Comparison of ENCODE assay signal across 14 cellular contexts in genomic region chr1:64826991-64827390, GRCh38.
DNase-seq lines count a peak whose midpoint lies in the region; ATAC-seq, FAIRE-seq and TF ChIP-seq lines count a peak whose summit lies in the region.
"Had no signal": no experiment of that assay in that cellular context is flagged by ENCODE, and none has a peak within 500 bp of the region (broad histone marks: within the 10 kb centered on the region; RNA-seq: fewer than 3 reads in every experiment).

No MANE protein-coding gene starts in this region.

- peaks cover 8% of the 10 kb centered on the region for H3K4me1 ChIP-seq in OCI-LY7 (ENCODE audit: insufficient read depth, low read length, poor library complexity, severe bottlenecking)
- H3K4me1 ChIP-seq: body of pancreas had no signal

- no peaks in the 10 kb centered on the region for H3K36me3 Mint-ChIP-seq in activated T-cell treated with anti-CD3 and anti-CD28 coated beads, Interleukin-2, amount 50 U/mL, for 4 hours (ENCODE audit: insufficient read depth)
- H3K36me3 Mint-ChIP-seq in activated naive CD8-positive, alpha-beta T cell: no peaks in the 10 kb centered on the region
- peaks cover 6% of the 10 kb centered on the region for H3K36me3 Mint-ChIP-seq in stimulated activated effector memory CD8-positive, alpha-beta T cell treated with anti-CD3 and anti-CD28 coated beads, Interleukin-12 subunit alpha, Interleukin-12 subunit beta, amount 100 ng/mL, for 72 hours
- H3K36me3 Mint-ChIP-seq in MCF 10A (ENCODE audit: insufficient read depth, unreplicated experiment): peaks cover 12% of the 10 kb centered on the region
- H3K36me3 Mint-ChIP-seq: naive B cell had no signal

- POLR2A ChIA-PET in OCI-LY7 (lab: Charles Lee): no interaction called here
- POLR2A ChIA-PET in MCF 10A (lab: Yijun Ruan, JAX): no interaction called here

- TF ChIP-seq CTCF in OCI-LY7 (conservative IDR thresholded peaks at IDR 0.05; ENCODE audit: low read length) (no peak), MCF 10A (IDR thresholded peaks at IDR 0.05; ENCODE audit: unreplicated experiment) (no peak)

- no peaks in the 10 kb centered on the region for H3K9me3 Mint-ChIP-seq in activated T-cell treated with anti-CD3 and anti-CD28 coated beads, Interleukin-2, amount 50 U/mL, for 4 hours
- H3K9me3 Mint-ChIP-seq in activated naive CD8-positive, alpha-beta T cell (ENCODE audit: low read depth): no peaks in the 10 kb centered on the region
- no peaks in the 10 kb centered on the region for H3K9me3 Mint-ChIP-seq in stimulated activated effector memory CD8-positive, alpha-beta T cell treated with anti-CD3 and anti-CD28 coated beads, Interleukin-12 subunit alpha, Interleukin-12 subunit beta, amount 100 ng/mL, for 72 hours
- no peaks in the 10 kb centered on the region for H3K9me3 Mint-ChIP-seq in MCF 10A (ENCODE audit: unreplicated experiment)
- H3K9me3 Mint-ChIP-seq: naive B cell had no signal

- no peak overlapping the region for H3K27ac ChIP-seq in OCI-LY7 (ENCODE audit: low read depth, low read length, poor library complexity, severe bottlenecking)
- H3K27ac ChIP-seq: body of pancreas, epithelial cell of prostate had no signal

- FAIRE-seq in urothelium cell line (lab: Jason Lieb, UNC): no peak

- peak overlapping the region; percentile 81 for H3K27ac Mint-ChIP-seq in activated naive CD8-positive, alpha-beta T cell
- peak overlapping the region; percentile 79 for H3K27ac Mint-ChIP-seq in stimulated activated effector memory CD8-positive, alpha-beta T cell treated with anti-CD3 and anti-CD28 coated beads, Interleukin-12 subunit alpha, Interleukin-12 subunit beta, amount 100 ng/mL, for 72 hours
- no peak overlapping the region for H3K27ac Mint-ChIP-seq in MCF 10A (ENCODE audit: low read depth, unreplicated experiment)

- H3K4me2 ChIP-seq in OCI-LY7 (ENCODE audit: low read length): no peak overlapping the region
- H3K4me2 ChIP-seq: smooth muscle cell had no signal

- no peaks in the 10 kb centered on the region for H3K79me2 ChIP-seq in OCI-LY7 (ENCODE audit: insufficient read depth, low read depth, low read length)

- ATAC-seq in activated T-cell treated with anti-CD3 and anti-CD28 coated beads, Interleukin-2, amount 50 U/mL, for 4 hours: peak; percentile 79 to 91
- ATAC-seq in HG03175 (IDR thresholded peaks at IDR 0.05; ENCODE audit: unreplicated experiment): peak; percentile 65
- ATAC-seq in stimulated activated effector memory CD8-positive, alpha-beta T cell treated with anti-CD3 and anti-CD28 coated beads, Interleukin-12 subunit alpha, Interleukin-12 subunit beta, amount 100 ng/mL, for 72 hours: peak; percentile 97
- ATAC-seq: body of pancreas had no signal

- H3K36me3 ChIP-seq in OCI-LY7 (ENCODE audit: insufficient read depth, low read length): peaks cover 4% of the 10 kb centered on the region; the same call in 1 of the 2 replicates

- H3K9me2 ChIP-seq in OCI-LY7 (ENCODE audit: insufficient read depth, low read length): no peaks in the 10 kb centered on the region

- no peaks in the 10 kb centered on the region for H3K27me3 Mint-ChIP-seq in activated T-cell treated with anti-CD3 and anti-CD28 coated beads, Interleukin-2, amount 50 U/mL, for 4 hours (ENCODE audit: low read depth)
- no peaks in the 10 kb centered on the region for H3K27me3 Mint-ChIP-seq in activated naive CD8-positive, alpha-beta T cell
- no peaks in the 10 kb centered on the region for H3K27me3 Mint-ChIP-seq in MCF 10A (ENCODE audit: insufficient read depth, unreplicated experiment)
- H3K27me3 Mint-ChIP-seq: naive B cell had no signal

- CTCF ChIA-PET in OCI-LY7 (lab: Charles Lee; ENCODE audit: unreplicated experiment): interaction anchor here (0.6 kb wide), 2 partner anchors 126 to 1206 kb away, joined by 3 to 17 read pairs; no protein-coding TSS in a partner anchor
- CTCF ChIA-PET in MCF 10A (lab: Yijun Ruan, JAX): interaction anchor here (0.7 to 1.1 kb wide), 2 partner anchors 563 to 657 kb away, joined by 3 read pairs; no protein-coding TSS in a partner anchor

- no peak overlapping the region for H2AFZ ChIP-seq in OCI-LY7 (ENCODE audit: low read length)

- no peaks in the 10 kb centered on the region for H3K9me3 ChIP-seq in OCI-LY7 (ENCODE audit: low read length)
- H3K9me3 ChIP-seq: body of pancreas had no signal

- intact Hi-C loops in OCI-LY7 (cut with micrococcal nuclease; ENCODE audit: unreplicated experiment): no loop called here
- intact Hi-C loops in MCF 10A (cut with micrococcal nuclease): no loop called here

- BruUV-seq in OCI-LY7 (replicated peaks; lab: Mats Ljungman, UMichigan) (no TSS peak), MCF 10A (replicated peaks; lab: Mats Ljungman, UMichigan) (no TSS peak)

- H3K4me1 Mint-ChIP-seq in activated T-cell treated with anti-CD3 and anti-CD28 coated beads, Interleukin-2, amount 50 U/mL, for 4 hours (ENCODE audit: low read depth): peaks cover 46% of the 10 kb centered on the region
- H3K4me1 Mint-ChIP-seq in activated naive CD8-positive, alpha-beta T cell (ENCODE audit: low read depth): peaks cover 42% of the 10 kb centered on the region
- peaks cover 46% of the 10 kb centered on the region for H3K4me1 Mint-ChIP-seq in stimulated activated effector memory CD8-positive, alpha-beta T cell treated with anti-CD3 and anti-CD28 coated beads, Interleukin-12 subunit alpha, Interleukin-12 subunit beta, amount 100 ng/mL, for 72 hours
- H3K4me1 Mint-ChIP-seq in MCF 10A (ENCODE audit: insufficient read depth, unreplicated experiment): peaks cover 18% of the 10 kb centered on the region

- H3K4me3 Mint-ChIP-seq in activated T-cell treated with anti-CD3 and anti-CD28 coated beads, Interleukin-2, amount 50 U/mL, for 4 hours: peak overlapping the region; percentile 16
- H3K4me3 Mint-ChIP-seq in activated naive CD8-positive, alpha-beta T cell: no peak overlapping the region
- H3K4me3 Mint-ChIP-seq in stimulated activated effector memory CD8-positive, alpha-beta T cell treated with anti-CD3 and anti-CD28 coated beads, Interleukin-12 subunit alpha, Interleukin-12 subunit beta, amount 100 ng/mL, for 72 hours: peak overlapping the region; percentile 43
- H3K4me3 Mint-ChIP-seq in MCF 10A (ENCODE audit: unreplicated experiment): no peak overlapping the region

- no peaks in the 10 kb centered on the region for H4K20me1 ChIP-seq in OCI-LY7 (ENCODE audit: insufficient read depth, low read length)

- H3K4me3 ChIP-seq in OCI-LY7 (ENCODE audit: low read depth, low read length, poor library complexity, severe bottlenecking): no peak overlapping the region
- H3K4me3 ChIP-seq: body of pancreas, smooth muscle cell had no signal

- DNase-seq in activated T-cell treated with anti-CD3 and anti-CD28 coated beads, Interleukin-2, amount 50 U/mL, for 4 hours: no peak
- no peak for DNase-seq in activated T-cell treated with anti-CD3 and anti-CD28 coated beads, Interleukin-2, amount 50 U/mL, for 48 hours
- DNase-seq in stimulated activated effector memory CD8-positive, alpha-beta T cell treated with anti-CD3 and anti-CD28 coated beads, Interleukin-12 subunit alpha, Interleukin-12 subunit beta, amount 100 ng/mL, for 72 hours (ENCODE audit: low spot score in 2 of 2): no peak
- DNase-seq in OCI-LY7 (ENCODE audit: low spot score) (no peak), urothelium cell line (ENCODE audit: low spot score) (no peak), MCF 10A (ENCODE audit: unreplicated experiment) (no peak)
- DNase-seq: body of pancreas, GF-D8, naive B cell, NCI-H510A treated with DMSO at 0.1 percent for 48 hours had no signal

Comparison
In these comparisons a context has a peak if more than half of its experiments do, and no peak if none do; other contexts are left out.
1. H3K4me3 Mint-ChIP-seq: peak in activated T-cell treated with anti-CD3 and anti-CD28 coated beads, Interleukin-2, amount 50 U/mL, for 4 hours (single experiment) and stimulated activated effector memory CD8-positive, alpha-beta T cell treated with anti-CD3 and anti-CD28 coated beads, Interleukin-12 subunit alpha, Interleukin-12 subunit beta, amount 100 ng/mL, for 72 hours (single experiment); none in activated naive CD8-positive, alpha-beta T cell (single experiment) and MCF 10A (single experiment).
2. Peak in every context shown above with its lines, with median percentiles within 50 percentile points of each other: ATAC-seq.